Comparison of ENCODE assay signal across 1 cellular context in genomic region chr20:37303637-37304036, GRCh38.
TF ChIP-seq lines count a peak whose summit lies in the region.

No MANE protein-coding gene starts in this region.

TF ChIP-seq in GM23338, 12 proteins besides CTCF, POLR2A, EP300 and RAD21 (continued from another document):
- TF ChIP-seq ZNF462 (CRISPR knock-in tag; IDR thresholded peaks at IDR 0.05) (no peak), NANOG (IDR thresholded peaks at IDR 0.05; ENCODE audit: borderline replicate concordance) (no peak)
